Comparison of ENCODE assay signal across 15 cellular contexts in genomic region chr19:24099829-24100228, GRCh38.
"Had no signal": no experiment of that assay in that cellular context is flagged by ENCODE, and none has a peak within 500 bp of the region (broad histone marks: within the 10 kb centered on the region; RNA-seq: fewer than 3 reads in every experiment).

No MANE protein-coding gene starts in this region.

- H3K9me3 ChIP-seq: adrenal gland, gastrocnemius medialis, left ventricle myocardium inferior, suprapubic skin, vagina had no signal

- H3K4me3 ChIP-seq: adrenal gland, coronary artery, gastrocnemius medialis, left ventricle myocardium inferior, suprapubic skin, vagina had no signal

- H3K27me3 Mint-ChIP-seq: naive thymus-derived CD4-positive, alpha-beta T cell; stimulated activated naive CD8-positive, alpha-beta T cell treated with anti-CD3 and anti-CD28 coated beads, Interleukin-15, Interleukin-2, amounts not matched to agents 100 ng/mL and 50 ng/mL, for 24 hours had no signal

- H3K27me3 ChIP-seq: adrenal gland, gastrocnemius medialis, suprapubic skin, vagina had no signal

- ATAC-seq: gastrocnemius medialis; naive thymus-derived CD4-positive, alpha-beta T cell had no signal

- H3K27ac Mint-ChIP-seq: activated naive CD4-positive, alpha-beta T cell treated with anti-CD3 and anti-CD28 coated beads for 36 hours; naive thymus-derived CD4-positive, alpha-beta T cell; stimulated activated naive CD8-positive, alpha-beta T cell treated with anti-CD3 and anti-CD28 coated beads, Interleukin-15, Interleukin-2, amounts not matched to agents 100 ng/mL and 50 ng/mL, for 24 hours had no signal

- H3K36me3 ChIP-seq: adrenal gland had no signal

- H3K27ac ChIP-seq: adrenal gland, coronary artery, gastrocnemius medialis, left ventricle myocardium inferior, suprapubic skin, vagina had no signal

- H3K4me3 Mint-ChIP-seq: activated naive CD4-positive, alpha-beta T cell treated with anti-CD3 and anti-CD28 coated beads for 36 hours; naive thymus-derived CD4-positive, alpha-beta T cell; stimulated activated naive CD8-positive, alpha-beta T cell treated with anti-CD3 and anti-CD28 coated beads, Interleukin-15, Interleukin-2, amounts not matched to agents 100 ng/mL and 50 ng/mL, for 24 hours had no signal

- DNase-seq: activated naive CD4-positive, alpha-beta T cell treated with anti-CD3 and anti-CD28 coated beads for 36 hours; adrenal gland; gastrocnemius medialis; head of caudate nucleus; kidney glomerular epithelial cell; left ventricle myocardium inferior; naive thymus-derived CD4-positive, alpha-beta T cell; SHP77; T-helper 1 cell; T1000; trophoblast cell had no signal

- H3K4me1 ChIP-seq: adrenal gland, suprapubic skin had no signal
